Comparison of ENCODE assay signal across 25 cellular contexts in genomic region chrX:32877592-32877991, GRCh38.
DNase-seq lines count a peak whose midpoint lies in the region; ATAC-seq and TF ChIP-seq lines count a peak whose summit lies in the region.
"Had no signal": no experiment of that assay in that cellular context is flagged by ENCODE, and none has a peak within 500 bp of the region (broad histone marks: within the 10 kb centered on the region; RNA-seq: fewer than 3 reads in every experiment).

No MANE protein-coding gene starts in this region.

- peak; percentile 92 for ATAC-seq in RWPE2 (ENCODE audit: low read depth)
- peak in 3 of 4 donors; percentile 74 to 81 (median 76) for ATAC-seq in psoas muscle

- TF ChIP-seq CTCF in RWPE2 (IDR thresholded peaks at IDR 0.05; ENCODE audit: poor library complexity, severe bottlenecking), result no peak
- no peak for TF ChIP-seq CTCF in psoas muscle (IDR thresholded peaks at IDR 0.05)

- no peaks in the 10 kb centered on the region for H3K9me3 ChIP-seq in RWPE2 (ENCODE audit: severe bottlenecking)
- no peaks in the 10 kb centered on the region for H3K9me3 ChIP-seq in psoas muscle
- H3K9me3 ChIP-seq: Peyer's patch, thyroid gland had no signal

- peak; percentile 84 for DNase-seq in HT1080 (ENCODE audit: low read depth)
- peak; percentile 64 for DNase-seq in RWPE2 (ENCODE audit: low spot score)
- DNase-seq in epithelial cell of prostate (ENCODE audit: low read depth, low spot score), result peak; percentile 92
- no peak for DNase-seq in psoas muscle
- DNase-seq in activated CD4-positive, alpha-beta T cell treated with anti-CD3 and anti-CD28 coated beads, Interleukin-2, amount 10 ng/mL, durations not matched to agents 24 days and 14 days, result no peak
- DNase-seq in NCI-H2029 treated with DMSO at 0.1 percent for 48 hours (lab: John Stamatoyannopoulos, UW), result no peak
- DNase-seq in amygdala (lab: John Stamatoyannopoulos, UW), result no peak
- DNase-seq in HuH-7.5 (ENCODE audit: low spot score), result no peak
- DNase-seq: activated CD8-positive, alpha-beta memory T cell treated with anti-CD3 and anti-CD28 coated beads, Interleukin-2, amount 50 U/mL, for 4 hours; cortex of kidney; NCI-H1048; NCI-H1930; NCI-H510A; Peyer's patch; small intestine; stimulated activated CD4-positive, alpha-beta T cell treated with anti-CD3 and anti-CD28 coated beads, Interleukin-4, amount 100 ng/mL, for 1 hour; stimulated activated naive CD4-positive, alpha-beta T cell treated with Interleukin-2 at 50 U/mL for 16 hours; T-helper 2 cell had no signal

- no peak overlapping the region for H3K4me3 Mint-ChIP-seq in activated CD4-positive, alpha-beta T cell treated with anti-CD3 and anti-CD28 coated beads, Interleukin-2, amount 10 ng/mL, durations not matched to agents 24 days and 14 days
- H3K4me3 Mint-ChIP-seq: CD14-positive monocyte, neural progenitor cell had no signal

- intact Hi-C loops in psoas muscle (cut with DNase I), result no loop called here
- intact Hi-C loops in activated CD4-positive, alpha-beta T cell treated with anti-CD3 and anti-CD28 coated beads, Interleukin-2, amount 10 ng/mL, durations not matched to agents 24 days and 14 days (cut with micrococcal nuclease), result no loop called here

- H3K4me1 ChIP-seq in RWPE2 (ENCODE audit: insufficient read depth, poor library complexity, severe bottlenecking) (peaks cover 14% of the 10 kb centered on the region), psoas muscle (peaks cover 18% of the 10 kb centered on the region)
- H3K4me1 ChIP-seq: Peyer's patch, thyroid gland had no signal

- no peaks in the 10 kb centered on the region for H3K27me3 Mint-ChIP-seq in activated CD4-positive, alpha-beta T cell treated with anti-CD3 and anti-CD28 coated beads, Interleukin-2, amount 10 ng/mL, durations not matched to agents 24 days and 14 days

- H3K4me3 ChIP-seq in RWPE2 (ENCODE audit: severe bottlenecking) (no peak overlapping the region), psoas muscle (no peak overlapping the region)
- H3K4me3 ChIP-seq: lung, neural progenitor cell, Peyer's patch, SK-N-MC, thyroid gland had no signal

- H3K4me1 Mint-ChIP-seq in activated CD4-positive, alpha-beta T cell treated with anti-CD3 and anti-CD28 coated beads, Interleukin-2, amount 10 ng/mL, durations not matched to agents 24 days and 14 days, result no peaks in the 10 kb centered on the region
- H3K4me1 Mint-ChIP-seq: CD14-positive monocyte, neural progenitor cell had no signal

- peak overlapping the region; percentile 60 for H3K27ac ChIP-seq in RWPE2 (ENCODE audit: poor library complexity, severe bottlenecking)
- peak overlapping the region; percentile 58 for H3K27ac ChIP-seq in epithelial cell of prostate
- peak overlapping the region; percentile 77 for H3K27ac ChIP-seq in psoas muscle
- H3K27ac ChIP-seq: neural progenitor cell, Peyer's patch, SK-N-MC, thyroid gland, VCaP had no signal

- H3K27me3 ChIP-seq in RWPE2 (ENCODE audit: insufficient read depth, poor library complexity, severe bottlenecking), result no peaks in the 10 kb centered on the region
- no peaks in the 10 kb centered on the region for H3K27me3 ChIP-seq in psoas muscle (ENCODE audit: insufficient read depth in 3 of 3, low read length in 2 of 3)
- H3K27me3 ChIP-seq: neural progenitor cell, Peyer's patch, thyroid gland had no signal

- H3K9me3 Mint-ChIP-seq in activated CD4-positive, alpha-beta T cell treated with anti-CD3 and anti-CD28 coated beads, Interleukin-2, amount 10 ng/mL, durations not matched to agents 24 days and 14 days, result no peaks in the 10 kb centered on the region
- H3K9me3 Mint-ChIP-seq: neural progenitor cell had no signal

- no peak overlapping the region for H3K27ac Mint-ChIP-seq in activated CD4-positive, alpha-beta T cell treated with anti-CD3 and anti-CD28 coated beads, Interleukin-2, amount 10 ng/mL, durations not matched to agents 24 days and 14 days
- H3K27ac Mint-ChIP-seq: activated T-helper 2 cell treated with anti-CD3 and anti-CD28 coated beads, Interferon-gamma antibody, Interleukin-2, Interleukin-4, amounts not matched to agents 10 μg/mL and 5 μg/mL and 100 μg/mL, durations not matched to agents 14 hours and 24 hours and 36 hours; CD14-positive monocyte; neural progenitor cell had no signal

- H3K36me3 ChIP-seq in RWPE2 (ENCODE audit: low read depth), result no peaks in the 10 kb centered on the region
- H3K36me3 ChIP-seq in psoas muscle (ENCODE audit: insufficient read depth in 1 of 2, low read depth in 1 of 2), result no peaks in the 10 kb centered on the region
- H3K36me3 ChIP-seq: neural progenitor cell, Peyer's patch, thyroid gland had no signal

- WGBS in psoas muscle, 3 donors, result 70 to 79% (median 72%) methylated on average over 3 of the region's 3 CpGs

- no peaks in the 10 kb centered on the region for H3K36me3 Mint-ChIP-seq in activated CD4-positive, alpha-beta T cell treated with anti-CD3 and anti-CD28 coated beads, Interleukin-2, amount 10 ng/mL, durations not matched to agents 24 days and 14 days (ENCODE audit: low read depth)
- H3K36me3 Mint-ChIP-seq: CD14-positive monocyte, neural progenitor cell had no signal

Comparison
In these comparisons a context has a peak if more than half of its experiments do, and no peak if none do; other contexts are left out.
1. DNase-seq: peak in HT1080 (single experiment), RWPE2 (single experiment) and epithelial cell of prostate (single experiment); none in psoas muscle (0 of 2), activated CD4-positive, alpha-beta T cell treated with anti-CD3 and anti-CD28 coated beads, Interleukin-2, amount 10 ng/mL, durations not matched to agents 24 days and 14 days (single experiment), NCI-H2029 treated with DMSO at 0.1 percent for 48 hours (single experiment), amygdala (0 of 56) and HuH-7.5 (single experiment).
2. Peak in every context shown above with its lines, with median percentiles within 50 percentile points of each other: H3K27ac ChIP-seq.